ENCODE assay signal across 33 cellular contexts in the genomic region with DNA sequence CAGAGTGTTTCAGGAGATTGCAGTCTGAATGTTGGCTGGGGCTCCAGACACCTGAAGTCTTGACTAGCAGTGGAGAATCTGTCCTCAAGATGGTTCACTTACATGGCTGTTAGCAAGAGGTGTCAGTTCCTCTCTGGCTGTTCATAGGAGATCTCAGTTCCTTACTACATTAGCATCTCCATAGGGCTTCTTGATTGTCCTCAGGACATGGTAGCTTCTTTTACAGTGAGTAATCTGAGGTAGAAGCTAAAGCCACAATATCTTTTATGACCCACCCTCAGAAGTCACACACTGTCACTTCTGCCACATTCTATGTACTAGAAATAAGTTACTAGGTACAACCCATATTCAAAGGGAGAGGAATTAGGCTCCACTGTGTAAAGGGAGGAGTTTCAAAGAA. TPM values are rescaled to one million over a fixed set of nuclear protein-coding genes. Genes with fewer than 3 reads are reported as not detected.
"Had no signal": no experiment of that assay in that cellular context is flagged by ENCODE, and none has a peak within 500 bp of the region (broad histone marks: within the 10 kb centered on the region; RNA-seq: fewer than 3 reads in every experiment).

No MANE protein-coding gene starts in this region.

- H3K27ac Mint-ChIP-seq: activated CD4-positive, alpha-beta memory T cell treated with anti-CD3 and anti-CD28 coated beads for 36 hours; activated CD4-positive, alpha-beta T cell treated with anti-CD3 and anti-CD28 coated beads, Interleukin-2, amount 10 ng/mL, durations not matched to agents 7 days and 5 days; activated naive CD4-positive, alpha-beta T cell treated with anti-CD3 and anti-CD28 coated beads, Interleukin-2, amount 50 U/mL, for 72 hours; activated naive CD8-positive, alpha-beta T cell treated with anti-CD3 and anti-CD28 coated beads, Interleukin-2, amount 50 U/mL, for 24 hours; T-cell had no signal

- H3K9me3 ChIP-seq: ascending aorta, body of pancreas had no signal

- H3K4me3 ChIP-seq: ascending aorta, body of pancreas, SK-N-MC had no signal

- H3K27me3 ChIP-seq: ascending aorta, body of pancreas had no signal

- H3K4me3 Mint-ChIP-seq: activated CD4-positive, alpha-beta memory T cell treated with anti-CD3 and anti-CD28 coated beads for 36 hours; activated CD4-positive, alpha-beta T cell treated with anti-CD3 and anti-CD28 coated beads, Interleukin-2, amount 10 ng/mL, durations not matched to agents 7 days and 5 days; activated naive CD8-positive, alpha-beta T cell treated with anti-CD3 and anti-CD28 coated beads, Interleukin-2, amount 50 U/mL, for 24 hours; activated T-cell treated with anti-CD3 and anti-CD28 coated beads, Interleukin-2, amount 50 U/mL, for 4 hours; T-cell had no signal

- H3K4me1 ChIP-seq: ascending aorta had no signal

- H3K27ac ChIP-seq: ascending aorta, body of pancreas, SK-N-MC had no signal

- H3K36me3 ChIP-seq: ascending aorta had no signal

- H3K9me3 Mint-ChIP-seq: activated CD4-positive, alpha-beta memory T cell treated with anti-CD3 and anti-CD28 coated beads for 36 hours; activated CD4-positive, alpha-beta T cell treated with anti-CD3 and anti-CD28 coated beads, Interleukin-2, amount 10 ng/mL, durations not matched to agents 7 days and 5 days; activated naive CD4-positive, alpha-beta T cell treated with anti-CD3 and anti-CD28 coated beads, Interleukin-2, amount 50 U/mL, for 72 hours; activated naive CD8-positive, alpha-beta T cell treated with anti-CD3 and anti-CD28 coated beads, Interleukin-2, amount 50 U/mL, for 24 hours; activated T-cell treated with anti-CD3 and anti-CD28 coated beads, Interleukin-2, amount 50 U/mL, for 4 hours; T-cell had no signal

- H3K36me3 Mint-ChIP-seq: activated CD4-positive, alpha-beta memory T cell treated with anti-CD3 and anti-CD28 coated beads for 36 hours; activated naive CD4-positive, alpha-beta T cell treated with anti-CD3 and anti-CD28 coated beads, Interleukin-2, amount 50 U/mL, for 72 hours; T-cell had no signal

- H3K4me1 Mint-ChIP-seq: activated CD4-positive, alpha-beta T cell treated with anti-CD3 and anti-CD28 coated beads, Interleukin-2, amount 10 ng/mL, durations not matched to agents 7 days and 5 days; T-cell had no signal

- FAIRE-seq: bronchial epithelial cell, RCC 7860, TTC549 had no signal

- DNase-seq: activated CD4-positive, alpha-beta memory T cell treated with anti-CD3 and anti-CD28 coated beads for 36 hours; activated CD4-positive, alpha-beta T cell treated with anti-CD3 and anti-CD28 coated beads, Interleukin-2, amount 10 ng/mL, durations not matched to agents 7 days and 5 days; activated CD4-positive, CD25-positive, alpha-beta regulatory T cell; activated CD8-positive, alpha-beta memory T cell treated with anti-CD3 and anti-CD28 coated beads for 24 hours; activated naive CD4-positive, alpha-beta T cell treated with Interleukin-2 at 50 U/mL for 16 hours; activated naive CD8-positive, alpha-beta T cell treated with anti-CD3 and anti-CD28 coated beads, Interleukin-2, amount 50 U/mL, for 24 hours; activated T-cell treated with anti-CD3 and anti-CD28 coated beads, Interleukin-2, amount 50 U/mL, for 4 hours; amniotic stem cell; body of pancreas; central memory CD4-positive, alpha-beta T cell; KBM-7; NCI-H1092 treated with DMSO at 0.1 percent for 48 hours; NCI-H1417 treated with DMSO at 0.1 percent for 48 hours; NCI-H1694; NCI-H2029; NCI-H2107; NCI-H2171 treated with DMSO at 0.1 percent for 48 hours; NCI-H345; NCI-H510A; NCI-H526 treated with DMSO at 0.1 percent for 48 hours; PC-3; SIG-M5; T-cell; T-helper 2 cell; T1000 had no signal

- ATAC-seq: activated naive CD4-positive, alpha-beta T cell treated with anti-CD3 and anti-CD28 coated beads, Interleukin-2, amount 50 U/mL, for 72 hours; activated naive CD8-positive, alpha-beta T cell treated with anti-CD3 and anti-CD28 coated beads, Interleukin-2, amount 50 U/mL, for 24 hours; activated T-cell treated with anti-CD3 and anti-CD28 coated beads, Interleukin-2, amount 50 U/mL, for 4 hours; body of pancreas; T-cell had no signal

RNA-seq across cellular contexts. Expression of a gene that starts 34.3 kb away (rescaled TPM):
- total RNA-seq: activated CD4-positive, alpha-beta memory T cell treated with anti-CD3 and anti-CD28 coated beads for 36 hours; activated CD4-positive, alpha-beta T cell treated with anti-CD3 and anti-CD28 coated beads, Interleukin-2, amount 10 ng/mL, durations not matched to agents 7 days and 5 days; activated naive CD4-positive, alpha-beta T cell treated with anti-CD3 and anti-CD28 coated beads, Interleukin-2, amount 50 U/mL, for 72 hours; activated T-cell treated with anti-CD3 and anti-CD28 coated beads, Interleukin-2, amount 50 U/mL, for 4 hours; ascending aorta; body of pancreas; bronchial epithelial cell; LHCN-M2; M059J; PC-3; T-cell had no signal
